10 cellular contexts compared by ENCODE assay signal in the genomic region with DNA sequence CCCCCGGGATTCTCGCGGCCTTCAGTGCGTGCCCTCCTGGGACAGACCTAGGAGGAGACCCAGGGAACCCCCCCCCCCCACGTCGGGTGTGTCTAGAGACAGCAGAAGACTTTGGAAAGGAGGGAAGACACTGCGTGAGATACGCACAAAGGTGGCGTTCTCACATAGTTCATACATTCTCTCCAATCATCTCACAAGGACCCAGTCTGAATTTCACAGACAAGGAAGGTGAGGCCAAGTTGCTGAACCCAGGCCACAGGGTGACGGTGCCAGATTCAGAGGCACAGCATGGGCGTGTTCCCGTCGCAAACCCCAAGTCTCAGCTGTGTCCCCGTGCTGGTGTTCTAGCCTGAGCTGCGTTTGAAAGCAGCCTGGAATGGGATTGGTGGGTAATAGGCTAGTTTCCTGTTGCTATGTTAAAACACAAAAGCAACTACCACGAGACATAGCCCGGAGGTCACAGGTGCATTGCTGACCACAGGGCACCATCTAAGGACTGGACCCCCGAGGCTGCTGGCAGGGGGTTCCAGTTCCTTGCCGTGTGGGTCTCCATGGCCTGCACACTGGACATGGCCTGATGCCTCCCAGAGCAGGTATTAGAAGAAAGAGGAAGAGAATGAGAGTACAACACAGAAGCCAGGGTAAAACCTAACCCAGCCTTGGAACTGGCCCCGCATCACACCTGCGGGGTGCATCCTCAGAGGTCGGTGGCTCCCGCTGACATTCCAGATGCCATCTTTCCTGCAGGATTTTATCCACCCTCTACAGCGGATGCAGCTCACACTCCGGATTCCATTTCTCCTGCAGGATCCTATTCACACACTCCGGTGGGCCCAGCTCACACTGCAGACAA. TPM values are rescaled to one million over a fixed set of nuclear protein-coding genes. Genes with fewer than 3 reads are reported as not detected.
DNase-seq lines count a peak whose midpoint lies in the region; ATAC-seq, FAIRE-seq and TF ChIP-seq lines count a peak whose summit lies in the region.
"Had no signal": no experiment of that assay in that cellular context is flagged by ENCODE, and none has a peak within 500 bp of the region (broad histone marks: within the 10 kb centered on the region; RNA-seq: fewer than 3 reads in every experiment).

No MANE protein-coding gene starts in this region.

- TF ChIP-seq CTCF in endothelial cell of umbilical vein (IDR thresholded peaks at IDR 0.05; ENCODE audit: extremely low read depth in 1 of 2, insufficient read depth in 1 of 2, low read depth in 1 of 2, low read length in 2 of 2): no peak
- TF ChIP-seq CTCF in uterus (IDR thresholded peaks at IDR 0.05): no peak

- BruUV-seq in endothelial cell of umbilical vein (replicated peaks; lab: Mats Ljungman, UMichigan): TSS peak; percentile 9

- H3K4me3 ChIP-seq in endothelial cell of umbilical vein (replicated peaks in 1 of 3; ENCODE audit: insufficient read depth in 1 of 3, low read depth in 1 of 3, low read length in 3 of 3) (peak overlapping the region in 1 of 3 experiments; percentile 82), muscle layer of colon (ENCODE audit: low read depth in 1 of 2, low read length in 2 of 2) (peak overlapping the region; percentile 70 to 85), uterus (peak overlapping the region; percentile 52 to 94)

- CTCF ChIA-PET in endothelial cell of umbilical vein (lab: Charles Lee): interaction anchor here (1.1 kb wide), 1 partner anchor 155 kb away, joined by 3 read pairs; no protein-coding TSS in a partner anchor

- no peaks in the 10 kb centered on the region for H3K9me1 ChIP-seq in endothelial cell of umbilical vein (replicated peaks; ENCODE audit: control insufficient read depth, extremely low read depth, insufficient read depth, low read length)

- ATAC-seq in HG03432 (IDR thresholded peaks at IDR 0.05; ENCODE audit: unreplicated experiment): no peak
- no peak for ATAC-seq in HG03469 (IDR thresholded peaks at IDR 0.05; ENCODE audit: unreplicated experiment)

- no peaks in the 10 kb centered on the region for H3K9me3 ChIP-seq in endothelial cell of umbilical vein (replicated peaks; ENCODE audit: control insufficient read depth, insufficient read depth, low read length)
- no peaks in the 10 kb centered on the region for H3K9me3 ChIP-seq in muscle layer of colon (ENCODE audit: low read length)
- no peaks in the 10 kb centered on the region for H3K9me3 ChIP-seq in uterus

- DNase-seq in activated T-cell treated with anti-CD3 and anti-CD28 coated beads, Interleukin-2, amount 50 U/mL, for 48 hours: peak; percentile 14
- no peak for DNase-seq in activated T-cell treated with anti-CD3 and anti-CD28 coated beads for 4 hours
- no peak for DNase-seq in endothelial cell of umbilical vein (ENCODE audit: low read depth, low spot score)
- DNase-seq in uterus: no peak
- DNase-seq in effector CD8-positive, alpha-beta T cell (lab: John Stamatoyannopoulos, UW): no peak
- DNase-seq: C1 segment of cervical spinal cord, NCI-H187 treated with DMSO at 0.1 percent for 48 hours had no signal

- no peaks in the 10 kb centered on the region for H4K20me1 ChIP-seq in endothelial cell of umbilical vein (replicated peaks; ENCODE audit: control insufficient read depth, extremely low read depth, insufficient read depth, low read length)

- TF ChIP-seq POLR2A in endothelial cell of umbilical vein (IDR thresholded peaks at IDR 0.05; ENCODE audit: low read depth, low read length) (no peak), uterus (IDR thresholded peaks at IDR 0.05) (no peak)

- H3K79me2 ChIP-seq in endothelial cell of umbilical vein (ENCODE audit: control insufficient read depth, insufficient read depth, low read length): peaks cover 20% of the 10 kb centered on the region

- H3K36me3 ChIP-seq in endothelial cell of umbilical vein (ENCODE audit: control insufficient read depth in 2 of 2, extremely low read depth in 1 of 2, insufficient read depth in 2 of 2, low read length in 2 of 2): no peaks in the 10 kb centered on the region
- H3K36me3 ChIP-seq in muscle layer of colon (ENCODE audit: insufficient read depth, low read length): no peaks in the 10 kb centered on the region
- no peaks in the 10 kb centered on the region for H3K36me3 ChIP-seq in uterus

- POLR2A ChIA-PET in endothelial cell of umbilical vein (lab: Charles Lee): no interaction called here

- H3K9ac ChIP-seq in endothelial cell of umbilical vein (replicated peaks; ENCODE audit: extremely low read depth, insufficient read depth, low read length): no peak overlapping the region
- peak overlapping the region; percentile 71 for H3K9ac ChIP-seq in muscle layer of colon (ENCODE audit: low read length)

- H3K27ac ChIP-seq in endothelial cell of umbilical vein (ENCODE audit: insufficient read depth, low read depth, low read length) (no peak overlapping the region), muscle layer of colon (ENCODE audit: low read depth, low read length) (peak overlapping the region; percentile 97), uterus (peak overlapping the region; percentile 98 to 99)

- no peak for FAIRE-seq in endothelial cell of umbilical vein (lab: Jason Lieb, UNC)

- H3K27me3 ChIP-seq in endothelial cell of umbilical vein (ENCODE audit: control insufficient read depth in 2 of 2, insufficient read depth in 2 of 2, low read length in 2 of 2) (peaks cover 0 to 4% of the 10 kb centered on the region in 2 experiments), muscle layer of colon (ENCODE audit: control insufficient read depth in 1 of 2, insufficient read depth in 2 of 2, low read length in 2 of 2) (no peaks in the 10 kb centered on the region), uterus (no peaks in the 10 kb centered on the region)

- peaks cover 15% of the 10 kb centered on the region for H3K4me1 ChIP-seq in endothelial cell of umbilical vein (ENCODE audit: control insufficient read depth, extremely low read depth, insufficient read depth, low read length)
- peaks cover 20% of the 10 kb centered on the region for H3K4me1 ChIP-seq in muscle layer of colon (ENCODE audit: insufficient read depth, low read length)
- peaks cover 0 to 8% of the 10 kb centered on the region in 2 donors for H3K4me1 ChIP-seq in uterus

- H2AFZ ChIP-seq in endothelial cell of umbilical vein (ENCODE audit: low read depth, low read length): no peak overlapping the region

- dilution Hi-C loops in endothelial cell of umbilical vein (cut with MboI; ENCODE audit: extremely low pct_ligation_motif_present, low sequenced_read_pairs): no loop called here

- intact Hi-C loops in endothelial cell of umbilical vein (cut with micrococcal nuclease): loop anchor here (2.0 kb wide), 1 partner anchor 1069 kb away; the partner anchor contains the start of gene TMEM18
- intact Hi-C loops in uterus (cut with DNase I; ENCODE audit: low total_unique reads): loop anchor here (10.0 kb wide), 3 partner anchors 69 to 151 kb away; no protein-coding TSS in a partner anchor

- H3K4me2 ChIP-seq in endothelial cell of umbilical vein (ENCODE audit: insufficient read depth, low read length): peak overlapping the region; percentile 76

TF ChIP-seq in endothelial cell of umbilical vein, 7 proteins besides CTCF, POLR2A, EP300 and RAD21:
- TF ChIP-seq, protein P1, sequence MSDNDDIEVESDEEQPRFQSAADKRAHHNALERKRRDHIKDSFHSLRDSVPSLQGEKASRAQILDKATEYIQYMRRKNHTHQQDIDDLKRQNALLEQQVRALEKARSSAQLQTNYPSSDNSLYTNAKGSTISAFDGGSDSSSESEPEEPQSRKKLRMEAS (IDR thresholded peaks at IDR 0.05; ENCODE audit: insufficient read depth, insufficient read length): no peak
- TF ChIP-seq JUN (IDR thresholded peaks at IDR 0.05; ENCODE audit: borderline replicate concordance, insufficient read depth, insufficient read length, low read depth): no peak
- no peak for TF ChIP-seq FOS (IDR thresholded peaks at IDR 0.05; ENCODE audit: borderline replicate concordance, insufficient read depth, low read length)
- TF ChIP-seq GATA2 (IDR thresholded peaks at IDR 0.05; ENCODE audit: insufficient read depth, insufficient read length, low read depth, low read length): no peak
- TF ChIP-seq EZH2 (IDR thresholded peaks at IDR 0.05; ENCODE audit: borderline replicate concordance, low read depth, low read length, severe bottlenecking): no peak
- TF ChIP-seq POLR2AphosphoS5 (IDR thresholded peaks at IDR 0.05; ENCODE audit: insufficient read depth, low read depth, low read length): no peak
- TF ChIP-seq MYC (IDR thresholded peaks at IDR 0.05; ENCODE audit: low read depth, low read length): no peak

RNA-seq across cellular contexts. Expression of gene PXDN, which starts 1.1 kb away (rescaled TPM):
- total RNA-seq in endothelial cell of umbilical vein (248 and 308 TPM in 2 replicates), uterus (100 to 1,000 TPM in 1 of 4 donors, 10 to 100 TPM in 3; 26.6 to 254 (median 59.8) TPM)
- 231 and 246 TPM in 2 replicates for polyA plus RNA-seq in endothelial cell of umbilical vein
- 106 and 115 TPM in 2 replicates for polyA plus RNA-seq in endothelial cell of umbilical vein (2011; cell fraction: cytosol; rRNA removed)
- polyA plus RNA-seq in endothelial cell of umbilical vein (2011; cell fraction: nucleus; rRNA removed): 126 and 131 TPM in 2 replicates
- polyA plus RNA-seq in endothelial cell of umbilical vein (2012): 257 and 281 TPM in 2 replicates
- polyA minus RNA-seq in endothelial cell of umbilical vein: 137 and 156 TPM in 2 replicates
- polyA minus RNA-seq in endothelial cell of umbilical vein (2011; cell fraction: cytosol; rRNA and poly(A)+ RNA removed): 8.0 TPM
- polyA minus RNA-seq in endothelial cell of umbilical vein (2011; cell fraction: nucleus; rRNA and poly(A)+ RNA removed): 89.5 and 93.8 TPM in 2 replicates

Comparison
In these comparisons a context has a peak if more than half of its experiments do, and no peak if none do; other contexts are left out.
1. DNase-seq: peak in activated T-cell treated with anti-CD3 and anti-CD28 coated beads, Interleukin-2, amount 50 U/mL, for 48 hours (2 of 2); none in activated T-cell treated with anti-CD3 and anti-CD28 coated beads for 4 hours (single experiment), endothelial cell of umbilical vein (single experiment), uterus (0 of 2) and effector CD8-positive, alpha-beta T cell (single experiment).